Comparison of ENCODE assay signal across 8 cellular contexts in genomic region chr6:3229566-3230274, GRCh38. TPM values are rescaled to one million over a fixed set of nuclear protein-coding genes. Genes with fewer than 3 reads are reported as not detected.
DNase-seq lines count a peak whose midpoint lies in the region; ATAC-seq, FAIRE-seq and TF ChIP-seq lines count a peak whose summit lies in the region.

No MANE protein-coding gene starts in this region.

- H3K36me3 ChIP-seq in ascending aorta = no peaks in the 10 kb centered on the region
- H3K36me3 ChIP-seq in aorta (ENCODE audit: control insufficient read depth in 1 of 2, insufficient read depth in 2 of 2, low read length in 1 of 2) = no peaks in the 10 kb centered on the region

- no peak overlapping the region for H3K27ac ChIP-seq in ascending aorta
- H3K27ac ChIP-seq in aorta (ENCODE audit: low read depth in 1 of 2, low read length in 2 of 2) = no peak overlapping the region

- DNase-seq in GM19239 (ENCODE audit: insufficient read length, low spot score) (no peak), NCI-H2171 treated with DMSO at 0.1 percent for 48 hours (lab: John Stamatoyannopoulos, UW) (peak; percentile 81), ascending aorta (ENCODE audit: low spot score in 2 of 2) (peak in 1 of 2 donors; percentile 62), D341Med (ENCODE audit: low spot score) (no peak), aorta (no peak), D721Med (ENCODE audit: insufficient read length, low spot score) (no peak)
- DNase-seq in natural killer cell treated with Interleukin-12 subunit alpha and Interleukin-12 subunit beta and Interleukin-15 and Interleukin-18, amount 100 ng/mL, for 72 hours (ENCODE audit: low spot score) = no peak

- H3K4me3 ChIP-seq in ascending aorta (peak overlapping the region; percentile 24 to 58), aorta (ENCODE audit: low read length in 2 of 2) (no peak overlapping the region)

- intact Hi-C loops in ascending aorta (cut with DNase I) (loop anchor here (5.0 kb wide), 1 partner anchor 67 kb away; no protein-coding TSS in a partner anchor), aorta (cut with DNase I) (loop anchor here (5.0 kb wide), 2 partner anchors 67 to 72 kb away; partner anchors contain the start of gene TUBB2A (in 1 of the 2))

- H3K9me3 Mint-ChIP-seq in natural killer cell treated with Interleukin-12 subunit alpha and Interleukin-12 subunit beta and Interleukin-15 and Interleukin-18, amount 100 ng/mL, for 72 hours = no peaks in the 10 kb centered on the region

- H3K36me3 Mint-ChIP-seq in natural killer cell treated with Interleukin-12 subunit alpha and Interleukin-12 subunit beta and Interleukin-15 and Interleukin-18, amount 100 ng/mL, for 72 hours = no peaks in the 10 kb centered on the region

- FAIRE-seq in GM19239 (lab: Jason Lieb, UNC) = peak; percentile 11
- FAIRE-seq in D721Med (lab: Jason Lieb, UNC) = no peak

- no peak overlapping the region for H3K27ac Mint-ChIP-seq in natural killer cell treated with Interleukin-12 subunit alpha and Interleukin-12 subunit beta and Interleukin-15 and Interleukin-18, amount 100 ng/mL, for 72 hours

- H3K4me1 ChIP-seq in ascending aorta = peaks cover 13 to 46% of the 10 kb centered on the region in 2 donors
- H3K4me1 ChIP-seq in aorta (ENCODE audit: control insufficient read depth in 1 of 2, insufficient read depth in 2 of 2, low read length in 2 of 2) = no peaks in the 10 kb centered on the region

- no peak for TF ChIP-seq POLR2A in GM18505 (IDR thresholded peaks at IDR 0.05; ENCODE audit: borderline replicate concordance, extremely low read depth, insufficient read depth, insufficient read length)

- H3K4me3 Mint-ChIP-seq in natural killer cell treated with Interleukin-12 subunit alpha and Interleukin-12 subunit beta and Interleukin-15 and Interleukin-18, amount 100 ng/mL, for 72 hours = peak overlapping the region; percentile 52

- 14 to 17% methylated on average over 31 of the region's 31 CpGs for WGBS in aorta, 2 donors

- peak; percentile 43 to 77 for ATAC-seq in natural killer cell treated with Interleukin-12 subunit alpha and Interleukin-12 subunit beta and Interleukin-15 and Interleukin-18, amount 100 ng/mL, for 72 hours
- ATAC-seq in GM18505 (IDR thresholded peaks at IDR 0.05; ENCODE audit: unreplicated experiment) = no peak
- ATAC-seq in aorta (ENCODE audit: low FRiP score) = no peak

- TF ChIP-seq CTCF in ascending aorta (IDR thresholded peaks at IDR 0.05) = no peak
- no peak for TF ChIP-seq CTCF in D721Med (IDR thresholded peaks at IDR 0.05; ENCODE audit: insufficient read depth, missing control alignments)

- H3K27me3 Mint-ChIP-seq in natural killer cell treated with Interleukin-12 subunit alpha and Interleukin-12 subunit beta and Interleukin-15 and Interleukin-18, amount 100 ng/mL, for 72 hours = peaks cover 61 to 78% of the 10 kb centered on the region in 2 donors

- H3K27me3 ChIP-seq in ascending aorta (peaks cover 20% of the 10 kb centered on the region), aorta (ENCODE audit: control insufficient read depth in 1 of 2, insufficient read depth in 2 of 2, low read length in 1 of 2) (no peaks in the 10 kb centered on the region)

- H3K9me3 ChIP-seq in ascending aorta (no peaks in the 10 kb centered on the region), aorta (ENCODE audit: control insufficient read depth, low read length) (no peaks in the 10 kb centered on the region)

- H3K4me1 Mint-ChIP-seq in natural killer cell treated with Interleukin-12 subunit alpha and Interleukin-12 subunit beta and Interleukin-15 and Interleukin-18, amount 100 ng/mL, for 72 hours (ENCODE audit: low read depth in 2 of 2) = peaks cover 27 to 34% of the 10 kb centered on the region in 2 donors

RNA-seq across cellular contexts. Expression of gene TUBB2B, which starts 2.3 kb away (rescaled TPM):
- not detected for total RNA-seq in ascending aorta
- total RNA-seq in natural killer cell treated with Interleukin-12 subunit alpha and Interleukin-12 subunit beta and Interleukin-15 and Interleukin-18, amount 100 ng/mL, for 72 hours = not detected
- 1 to 10 TPM; 5.6 to 6.3 TPM for total RNA-seq in aorta
- 1 to 10 TPM; 2.8 to 4.3 TPM for polyA plus RNA-seq in aorta

RNA-seq across cellular contexts. Expression of gene PSMG4, which starts 29.0 kb away (rescaled TPM):
- 23.9 TPM for total RNA-seq in ascending aorta
- total RNA-seq in natural killer cell treated with Interleukin-12 subunit alpha and Interleukin-12 subunit beta and Interleukin-15 and Interleukin-18, amount 100 ng/mL, for 72 hours = 10 to 100 TPM; 16.4 to 25.2 TPM
- 10 to 100 TPM; 12.0 to 24.3 TPM for total RNA-seq in aorta
- polyA plus RNA-seq in aorta = 10 to 100 TPM; 27.7 to 38.2 TPM

Comparison
In these comparisons a context has a peak if more than half of its experiments do, and no peak if none do; other contexts are left out.
1. H3K4me3 ChIP-seq: peak in ascending aorta (2 of 2); none in aorta (0 of 2).
2. ATAC-seq: peak in natural killer cell treated with Interleukin-12 subunit alpha and Interleukin-12 subunit beta and Interleukin-15 and Interleukin-18, amount 100 ng/mL, for 72 hours (2 of 2); none in GM18505 (single experiment) and aorta (single experiment).